ENCODE assay signal across 8 cellular contexts in genomic region chr15:60520825-60521368, GRCh38. TPM values are rescaled to one million over a fixed set of nuclear protein-coding genes. Genes with fewer than 3 reads are reported as not detected.
DNase-seq lines count a peak whose midpoint lies in the region; TF ChIP-seq lines count a peak whose summit lies in the region.

No MANE protein-coding gene starts in this region.

- intact Hi-C loops in ovary (cut with DNase I) = loop anchor here in 1 of 4 donors (10.0 kb wide), 1 partner anchor 64 kb away; no protein-coding TSS in a partner anchor
- intact Hi-C loops in transverse colon (cut with DNase I; ENCODE audit: low total_unique reads) = no loop called here

- TF ChIP-seq EP300 in ovary (IDR thresholded peaks at IDR 0.05) = no peak
- no peak for TF ChIP-seq EP300 in transverse colon (IDR thresholded peaks at IDR 0.05; ENCODE audit: low read depth)

- H3K9me3 ChIP-seq in ovary = no peaks in the 10 kb centered on the region
- H3K9me3 ChIP-seq in transverse colon = no peaks in the 10 kb centered on the region

- H3K27me3 ChIP-seq in ovary (no peaks in the 10 kb centered on the region), transverse colon (no peaks in the 10 kb centered on the region)

- no peak for TF ChIP-seq POLR2A in ovary (IDR thresholded peaks at IDR 0.05)
- no peak for TF ChIP-seq POLR2A in transverse colon (IDR thresholded peaks at IDR 0.05)

- 67 to 68% (median 68%) methylated on average over 8 of the region's 8 CpGs for WGBS in ovary, 3 donors
- WGBS in transverse colon (ENCODE audit: low coverage in 1 of 2), 2 donors = 60 to 73% methylated on average over 5 to 8 of the region's 8 CpGs

- H3K4me3 ChIP-seq in fibroblast of the aortic adventitia (ENCODE audit: low read depth, low read length) = no peak overlapping the region
- H3K4me3 ChIP-seq in ovary = no peak overlapping the region
- no peak overlapping the region for H3K4me3 ChIP-seq in transverse colon

- DNase-seq in NCI-H510A treated with DMSO at 0.1 percent for 48 hours (lab: John Stamatoyannopoulos, UW) (peak; percentile 52), NCI-H510A (lab: John Stamatoyannopoulos, UW) (no peak), HUDEP-2 (lab: John Stamatoyannopoulos, UW; ENCODE audit: unreplicated experiment in 76 of 76) (peak in 63 of 76 experiments; percentile 3 to 71 (median 41)), RKO (ENCODE audit: low spot score) (peak; percentile 71), activated T-helper 1 cell treated with Interleukin-2 at 50 U/mL for 16 hours (ENCODE audit: low read depth) (peak; percentile 58), fibroblast of the aortic adventitia (ENCODE audit: low read depth) (peak; percentile 80), ovary (peak; percentile 43 to 72 (median 68)), transverse colon (peak; percentile 81)

- in situ Hi-C loops in transverse colon (cut with MboI; ENCODE audit: low pct_ligation_motif_present in 1 of 4, low pct_unique_long_range_greater_than_20kb in 1 of 4, low sequenced_read_pairs in 3 of 4) = loop anchor here in 1 of 4 donors (25.0 kb wide), 1 partner anchor 1316 kb away; no protein-coding TSS in a partner anchor

- H3K27ac ChIP-seq in ovary (no peak overlapping the region), transverse colon (no peak overlapping the region)

- H3K36me3 ChIP-seq in ovary = no peaks in the 10 kb centered on the region
- no peaks in the 10 kb centered on the region for H3K36me3 ChIP-seq in transverse colon

- peak; percentile 89 for TF ChIP-seq CTCF in fibroblast of the aortic adventitia (IDR thresholded peaks at IDR 0.05; ENCODE audit: insufficient read depth, low read length)
- TF ChIP-seq CTCF in ovary (IDR thresholded peaks at IDR 0.05) = peak; percentile 64 to 72 (median 66)
- TF ChIP-seq CTCF in transverse colon (IDR thresholded peaks at IDR 0.05) = peak; percentile 77 to 93 (median 86)

- no peaks in the 10 kb centered on the region for H3K4me1 ChIP-seq in ovary (ENCODE audit: insufficient read depth)
- H3K4me1 ChIP-seq in transverse colon = peaks cover 0 to 8% (median 0%) of the 10 kb centered on the region in 4 donors

RNA-seq across cellular contexts. Expression of gene ICE2, which starts 42.0 kb away (rescaled TPM):
- total RNA-seq in fibroblast of the aortic adventitia (ENCODE audit: low replicate concordance) (37.0 and 38.6 TPM in 2 replicates), ovary (10 to 100 TPM; 24.3 to 72.0 (median 54.9) TPM), transverse colon (10 to 100 TPM; 14.6 to 83.4 (median 26.5) TPM)
- polyA plus RNA-seq in ovary = 10 to 100 TPM; 16.4 to 32.1 TPM
